ENCODE assay signal across 21 cellular contexts in the genomic region with DNA sequence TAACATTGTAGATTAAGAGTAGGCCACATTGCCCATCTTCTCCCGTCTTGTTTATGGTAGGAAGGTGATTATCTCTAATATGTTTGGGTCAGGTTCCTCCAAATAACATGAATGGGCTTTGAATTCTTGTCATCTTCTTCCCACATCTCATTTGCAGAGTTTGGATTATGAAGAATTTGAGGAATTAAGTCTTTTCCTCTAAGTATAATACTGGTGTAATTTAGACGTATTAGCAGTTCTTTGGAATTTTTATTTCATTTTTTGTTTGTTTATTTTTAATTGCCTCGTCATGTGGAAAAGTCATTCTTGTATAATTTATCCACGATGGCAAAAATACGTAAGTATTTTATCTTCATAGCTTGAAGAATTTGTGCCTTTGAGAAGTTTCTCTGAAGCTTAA.
"Had no signal": no experiment of that assay in that cellular context is flagged by ENCODE, and none has a peak within 500 bp of the region (broad histone marks: within the 10 kb centered on the region; RNA-seq: fewer than 3 reads in every experiment).

No MANE protein-coding gene starts in this region.

- H3K27ac Mint-ChIP-seq: dendritic cell treated with granulocyte-macrophage colony-stimulating factor and Interleukin-4, amounts not matched to agents 40 ng/mL and 50 ng/mL, for 4 days; effector memory CD8-positive, alpha-beta T cell; endodermal cell; mesothelial cell of epicardium had no signal

- H3K27me3 Mint-ChIP-seq: effector memory CD8-positive, alpha-beta T cell had no signal

- H3K36me3 ChIP-seq: colonic mucosa, left lung, lower lobe of right lung had no signal

- H3K4me3 Mint-ChIP-seq: dendritic cell treated with granulocyte-macrophage colony-stimulating factor and Interleukin-4, amounts not matched to agents 40 ng/mL and 50 ng/mL, for 4 days; effector memory CD8-positive, alpha-beta T cell; endodermal cell; mesothelial cell of epicardium had no signal

- H3K27ac ChIP-seq: colonic mucosa, esophagus muscularis mucosa, gastrocnemius medialis, heart right ventricle, left lung, lower lobe of right lung had no signal

- H3K9me3 Mint-ChIP-seq: dendritic cell treated with granulocyte-macrophage colony-stimulating factor and Interleukin-4, amounts not matched to agents 40 ng/mL and 50 ng/mL, for 4 days; effector memory CD8-positive, alpha-beta T cell; endodermal cell; mesothelial cell of epicardium had no signal

- DNase-seq: colonic mucosa; cortex of kidney; effector CD8-positive, alpha-beta T cell; effector memory CD8-positive, alpha-beta T cell; endodermal cell; foreskin fibroblast; foreskin melanocyte; gastrocnemius medialis; glutamatergic neuron; head of caudate nucleus; heart right ventricle; hippocampal formation; left cardiac atrium; left lung; left ventricle myocardium superior; lower lobe of right lung; mesenchymal stem cell; mucosa of descending colon had no signal

- H3K27me3 ChIP-seq: colonic mucosa, esophagus muscularis mucosa, gastrocnemius medialis, heart right ventricle, left lung had no signal

- H3K4me3 ChIP-seq: colonic mucosa, esophagus muscularis mucosa, gastrocnemius medialis, heart right ventricle, left lung, lower lobe of right lung, mucosa of descending colon had no signal

- ATAC-seq: effector memory CD8-positive, alpha-beta T cell; gastrocnemius medialis; heart right ventricle; left cardiac atrium; left ventricle myocardium superior; lower lobe of right lung; mucosa of descending colon had no signal

- H3K9me3 ChIP-seq: colonic mucosa, esophagus muscularis mucosa, gastrocnemius medialis, heart right ventricle, left lung, lower lobe of right lung, mucosa of descending colon had no signal

- H3K4me1 ChIP-seq: colonic mucosa had no signal
